ENCODE assay signal across 8 cellular contexts in genomic region chr22:24592144-24592845, GRCh38. TPM values are rescaled to one million over a fixed set of nuclear protein-coding genes. Genes with fewer than 3 reads are reported as not detected.
DNase-seq lines count a peak whose midpoint lies in the region; ATAC-seq and TF ChIP-seq lines count a peak whose summit lies in the region.

No MANE protein-coding gene starts in this region.

- H3K9me3 ChIP-seq in RWPE2 (ENCODE audit: severe bottlenecking): no peaks in the 10 kb centered on the region
- H3K9me3 ChIP-seq in esophagus (ENCODE audit: control insufficient read depth in 2 of 2, insufficient read depth in 1 of 2, low read depth in 1 of 2, low read length in 1 of 2): peaks cover 0 to 2% of the 10 kb centered on the region in 2 donors

- peak overlapping the region; percentile 75 for H3K4me3 Mint-ChIP-seq in activated T-cell treated with anti-CD3 and anti-CD28 coated beads, Interleukin-2, amount 50 U/mL, for 24 hours
- H3K4me3 Mint-ChIP-seq in naive thymus-derived CD8-positive, alpha-beta T cell: peak overlapping the region; percentile 66 to 87 (median 80)

- TF ChIP-seq CTCF in RWPE2 (IDR thresholded peaks at IDR 0.05; ENCODE audit: poor library complexity, severe bottlenecking): no peak

- DNase-seq in activated T-cell treated with anti-CD3 and anti-CD28 coated beads, Interleukin-2, amount 50 U/mL, for 24 hours: peak; percentile 47
- DNase-seq in activated T-cell treated with anti-CD3 and anti-CD28 coated beads for 4 hours: no peak
- DNase-seq in RWPE2 (ENCODE audit: low spot score): no peak
- no peak for DNase-seq in naive thymus-derived CD8-positive, alpha-beta T cell
- no peak for DNase-seq in mucosa of gallbladder (ENCODE audit: low spot score)
- DNase-seq in LoVo (ENCODE audit: low spot score): no peak

- H3K27ac ChIP-seq in RWPE2 (ENCODE audit: poor library complexity, severe bottlenecking): peak overlapping the region; percentile 15
- peak overlapping the region; percentile 46 to 72 for H3K27ac ChIP-seq in esophagus (ENCODE audit: low read depth in 2 of 2, low read length in 1 of 2)

- peaks cover 14% of the 10 kb centered on the region for H3K27me3 Mint-ChIP-seq in activated T-cell treated with anti-CD3 and anti-CD28 coated beads, Interleukin-2, amount 50 U/mL, for 24 hours
- peaks cover 0 to 15% (median 2%) of the 10 kb centered on the region in 5 donors for H3K27me3 Mint-ChIP-seq in naive thymus-derived CD8-positive, alpha-beta T cell

- H3K27me3 ChIP-seq in RWPE2 (ENCODE audit: insufficient read depth, poor library complexity, severe bottlenecking) (no peaks in the 10 kb centered on the region), esophagus (ENCODE audit: control insufficient read depth in 1 of 2, insufficient read depth in 2 of 2, low read length in 2 of 2) (no peaks in the 10 kb centered on the region)

- H3K4me1 Mint-ChIP-seq in activated T-cell treated with anti-CD3 and anti-CD28 coated beads, Interleukin-2, amount 50 U/mL, for 24 hours (ENCODE audit: low read depth): peaks cover 6% of the 10 kb centered on the region
- peaks cover 0 to 6% (median 4%) of the 10 kb centered on the region in 4 donors for H3K4me1 Mint-ChIP-seq in naive thymus-derived CD8-positive, alpha-beta T cell

- 6 to 8% methylated on average over 29 to 31 of the region's 31 CpGs for WGBS in esophagus, 2 donors

- H3K36me3 ChIP-seq in RWPE2 (ENCODE audit: low read depth): no peaks in the 10 kb centered on the region
- peaks cover 0 to 7% of the 10 kb centered on the region in 2 donors for H3K36me3 ChIP-seq in esophagus (ENCODE audit: control insufficient read depth in 2 of 2, insufficient read depth in 2 of 2, low read length in 1 of 2)

- peak overlapping the region; percentile 69 for H3K4me3 ChIP-seq in RWPE2 (ENCODE audit: severe bottlenecking)
- peak overlapping the region; percentile 62 to 71 for H3K4me3 ChIP-seq in esophagus (ENCODE audit: low read depth in 1 of 2, low read length in 2 of 2)

- no peaks in the 10 kb centered on the region for H3K36me3 Mint-ChIP-seq in activated T-cell treated with anti-CD3 and anti-CD28 coated beads, Interleukin-2, amount 50 U/mL, for 24 hours (ENCODE audit: low read depth)
- H3K36me3 Mint-ChIP-seq in naive thymus-derived CD8-positive, alpha-beta T cell: no peaks in the 10 kb centered on the region

- H3K4me1 ChIP-seq in RWPE2 (ENCODE audit: insufficient read depth, poor library complexity, severe bottlenecking) (peaks cover 4% of the 10 kb centered on the region), esophagus (ENCODE audit: control insufficient read depth in 2 of 2, insufficient read depth in 2 of 2, low read length in 1 of 2) (peaks cover 0 to 17% of the 10 kb centered on the region in 2 donors)

- ATAC-seq in RWPE2 (ENCODE audit: low read depth): peak; percentile 2; the same call in 1 of the 3 replicates
- ATAC-seq in naive thymus-derived CD8-positive, alpha-beta T cell: no peak
- ATAC-seq in HG03571 (IDR thresholded peaks at IDR 0.05; ENCODE audit: unreplicated experiment): no peak

- H3K9me3 Mint-ChIP-seq in activated T-cell treated with anti-CD3 and anti-CD28 coated beads, Interleukin-2, amount 50 U/mL, for 24 hours: no peaks in the 10 kb centered on the region
- no peaks in the 10 kb centered on the region for H3K9me3 Mint-ChIP-seq in naive thymus-derived CD8-positive, alpha-beta T cell

- H3K27ac Mint-ChIP-seq in activated T-cell treated with anti-CD3 and anti-CD28 coated beads, Interleukin-2, amount 50 U/mL, for 24 hours: no peak overlapping the region
- H3K27ac Mint-ChIP-seq in naive thymus-derived CD8-positive, alpha-beta T cell: no peak overlapping the region

- POLR2A ChIA-PET in naive thymus-derived CD8-positive, alpha-beta T cell (lab: Charles Lee): no interaction called here

RNA-seq across cellular contexts. Expression of gene LRRC75B, which starts 0.6 kb away (rescaled TPM):
- polyA plus RNA-seq in esophagus: 10 to 100 TPM in 1 of 2 donors, 1 to 10 TPM in 1; 8.5 to 11.3 TPM
- not detected for total RNA-seq in naive thymus-derived CD8-positive, alpha-beta T cell
- polyA plus RNA-seq in naive thymus-derived CD8-positive, alpha-beta T cell: under 1 TPM in 2 of 3 donors, not detected in 1; 0.15 to 0.16 TPM
- total RNA-seq in mucosa of gallbladder: 49.4 TPM

RNA-seq across cellular contexts. Expression of gene GGT1, which starts 10.7 kb away (rescaled TPM):
- 1 to 10 TPM; 1.5 to 3.9 TPM for polyA plus RNA-seq in esophagus
- total RNA-seq in naive thymus-derived CD8-positive, alpha-beta T cell: 10 to 100 TPM; 14.7 to 21.1 TPM
- under 1 TPM in 2 of 3 donors, not detected in 1; 0.79 to 0.86 TPM for polyA plus RNA-seq in naive thymus-derived CD8-positive, alpha-beta T cell
- 208 TPM for total RNA-seq in mucosa of gallbladder

RNA-seq across cellular contexts. Expression of gene SNRPD3, which starts 36.5 kb away (rescaled TPM):
- 100 to 1,000 TPM in 1 of 2 donors, 10 to 100 TPM in 1; 71.3 to 134 TPM for polyA plus RNA-seq in esophagus
- 10 to 100 TPM; 81.8 to 83.9 TPM for total RNA-seq in naive thymus-derived CD8-positive, alpha-beta T cell
- 100 to 1,000 TPM in 1 of 3 donors, 10 to 100 TPM in 2; 95.6 to 103 (median 97.9) TPM for polyA plus RNA-seq in naive thymus-derived CD8-positive, alpha-beta T cell
- total RNA-seq in mucosa of gallbladder: 98.3 TPM

RNA-seq across cellular contexts. Expression of gene GUCD1, which starts 37.4 kb away (rescaled TPM):
- polyA plus RNA-seq in esophagus: 10 to 100 TPM; 50.4 to 62.9 TPM
- total RNA-seq in naive thymus-derived CD8-positive, alpha-beta T cell: 10 to 100 TPM; 67.2 to 69.2 TPM
- polyA plus RNA-seq in naive thymus-derived CD8-positive, alpha-beta T cell: 10 to 100 TPM; 27.8 to 42.6 (median 32.3) TPM
- total RNA-seq in mucosa of gallbladder: 201 TPM

Comparison
In these comparisons a context has a peak if more than half of its experiments do, and no peak if none do; other contexts are left out.
1. RNA of gene LRRC75B, which starts 0.6 kb away (total RNA-seq): 49.4 TPM in mucosa of gallbladder (single experiment); not detected in naive thymus-derived CD8-positive, alpha-beta T cell; every median in the first group is over 10 times any median in the second.